ENCODE assay signal across 22 cellular contexts in the genomic region with DNA sequence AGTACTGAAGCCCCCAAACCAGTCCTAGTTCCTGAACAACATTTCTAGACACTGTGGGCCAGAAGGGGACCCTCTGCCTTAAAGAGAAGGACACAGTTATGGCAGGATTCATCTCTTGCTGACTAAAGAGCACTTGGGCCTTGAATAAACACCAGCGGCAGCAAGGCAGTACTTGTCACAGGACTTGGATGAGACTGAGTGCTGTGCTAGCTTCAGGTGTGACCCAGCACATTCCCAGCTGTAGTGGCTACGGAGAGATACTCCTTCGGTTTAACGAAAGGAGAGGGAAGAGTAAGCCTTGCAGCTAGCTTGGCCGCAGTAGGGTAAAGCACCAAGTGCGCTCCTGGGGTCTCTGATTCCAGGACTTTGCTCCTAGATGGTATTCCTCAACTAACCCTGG. TPM values are rescaled to one million over a fixed set of nuclear protein-coding genes. Genes with fewer than 3 reads are reported as not detected.
DNase-seq lines count a peak whose midpoint lies in the region; ATAC-seq, FAIRE-seq and TF ChIP-seq lines count a peak whose summit lies in the region.
"Had no signal": no experiment of that assay in that cellular context is flagged by ENCODE, and none has a peak within 500 bp of the region (broad histone marks: within the 10 kb centered on the region; RNA-seq: fewer than 3 reads in every experiment).

No MANE protein-coding gene starts in this region.

- no peak overlapping the region for H4K5ac ChIP-seq in H1 (ENCODE audit: insufficient read length, low read depth, low read length)

- H2BK20ac ChIP-seq in H1 (ENCODE audit: low read length), result no peak overlapping the region

- ATAC-seq in HG03280 (IDR thresholded peaks at IDR 0.05; ENCODE audit: unreplicated experiment), result no peak
- ATAC-seq: CD8-positive, alpha-beta T cell; HCT116 had no signal

- no peak overlapping the region for H3K18ac ChIP-seq in H1 (ENCODE audit: extremely low read depth, low read length)
- no peak overlapping the region for H3K18ac ChIP-seq in neuronal stem cell (ENCODE audit: low read length)

- H4K8ac ChIP-seq in H1 (ENCODE audit: extremely low read depth, insufficient read depth, low read length) (no peak overlapping the region), neuronal stem cell (ENCODE audit: low read depth, low read length) (no peak overlapping the region)

- H3K4me3 ChIP-seq in H1 (ENCODE audit: extremely low read depth in 1 of 4, insufficient read depth in 2 of 4, low read depth in 3 of 4, low read length in 4 of 4) (no peak overlapping the region), neuronal stem cell (ENCODE audit: low read length in 2 of 2) (no peak overlapping the region), MM.1S (ENCODE audit: low read length) (no peak overlapping the region)
- H3K4me3 ChIP-seq: BLaER1, GM23248 had no signal

- H2AFZ ChIP-seq in H1 (ENCODE audit: low read length) (no peak overlapping the region), neuronal stem cell (ENCODE audit: low read length) (peak overlapping the region; percentile 73), MM.1S (ENCODE audit: low read length) (no peak overlapping the region)
- H2AFZ ChIP-seq: GM23248 had no signal

- H3K4me1 ChIP-seq in H1 (replicated peaks in 1 of 4; ENCODE audit: control insufficient read depth in 3 of 4, insufficient read depth in 4 of 4, low read length in 3 of 4) (no peaks in the 10 kb centered on the region), neuronal stem cell (ENCODE audit: control insufficient read depth in 2 of 2, insufficient read depth in 1 of 2, low read depth in 1 of 2, low read length in 2 of 2) (peaks cover 1 to 3% of the 10 kb centered on the region in 2 donors), MM.1S (ENCODE audit: low read length) (no peaks in the 10 kb centered on the region)
- H3K4me1 ChIP-seq: BLaER1, Caco-2 had no signal

- H3K27ac ChIP-seq in H1 (ENCODE audit: low read depth, low read length), result no peak overlapping the region
- H3K27ac ChIP-seq in neuronal stem cell (replicated peaks; ENCODE audit: low read length), result no peak overlapping the region
- H3K27ac ChIP-seq in MM.1S (ENCODE audit: low read length), result no peak overlapping the region
- H3K27ac ChIP-seq: 22Rv1, BLaER1, C4-2B, GM23248 had no signal

- no peak overlapping the region for H2BK12ac ChIP-seq in H1 (ENCODE audit: low read depth, low read length)
- no peak overlapping the region for H2BK12ac ChIP-seq in neuronal stem cell (ENCODE audit: low read length)

- no peaks in the 10 kb centered on the region for H3K23me2 ChIP-seq in H1 (ENCODE audit: low read depth, low read length)

- H3K9me3 ChIP-seq in H1 (ENCODE audit: insufficient read depth in 2 of 2, low read depth in 1 of 2, low read length in 1 of 2) (no peaks in the 10 kb centered on the region), neuronal stem cell (replicated peaks in 1 of 2; ENCODE audit: control insufficient read depth in 2 of 2, insufficient read depth in 1 of 2, low read depth in 1 of 2, low read length in 2 of 2) (no peaks in the 10 kb centered on the region), MM.1S (replicated peaks; ENCODE audit: insufficient read depth, low read length) (no peaks in the 10 kb centered on the region)
- H3K9me3 ChIP-seq: BLaER1, Caco-2 had no signal

- H3K9me2 ChIP-seq in MM.1S (replicated peaks; ENCODE audit: insufficient read depth, low read length), result no peaks in the 10 kb centered on the region

- H3K36me3 ChIP-seq in H1 (ENCODE audit: control insufficient read depth in 2 of 4, insufficient read depth in 4 of 4, low read length in 3 of 4), result no peaks in the 10 kb centered on the region
- H3K36me3 ChIP-seq in neuronal stem cell (replicated peaks in 1 of 2; ENCODE audit: control insufficient read depth in 2 of 2, insufficient read depth in 2 of 2, low read length in 2 of 2), result no peaks in the 10 kb centered on the region
- no peaks in the 10 kb centered on the region for H3K36me3 ChIP-seq in MM.1S (replicated peaks; ENCODE audit: insufficient read depth, low read length)
- H3K36me3 ChIP-seq: BLaER1 had no signal

- CTCF ChIA-PET in H1 (lab: Charles Lee; ENCODE audit: partially characterized antibody), result interaction anchor here (0.5 to 1.6 kb wide), 4 partner anchors 11 to 71 kb away, joined by 3 to 5 read pairs (median 4); no protein-coding TSS in a partner anchor

- TF ChIP-seq POLR2A in H1 (IDR thresholded peaks at IDR 0.05; ENCODE audit: control extremely low read depth in 1 of 2, low read depth in 2 of 2, low read length in 2 of 2), result no peak

- TF ChIP-seq RAD21 in H1 (IDR thresholded peaks at IDR 0.05 in 1 of 2, conservative IDR thresholded peaks at IDR 0.05 in 1 of 2; ENCODE audit: low read depth in 2 of 2, low read length in 2 of 2), result no peak

- H3K4ac ChIP-seq in H1 (replicated peaks; ENCODE audit: insufficient read length, low read depth, low read length) (no peak overlapping the region), neuronal stem cell (ENCODE audit: low read length) (no peak overlapping the region)

- no peaks in the 10 kb centered on the region for H3F3A ChIP-seq in MM.1S (ENCODE audit: insufficient read depth, low read length)

- 91% methylated on average over 6 of the region's 6 CpGs; no CpG with 5 or more reads in 1 of the 2 experiments for WGBS in H1 (ENCODE audit: extremely low coverage in 1 of 2, insufficient coverage in 1 of 2, insufficient read length in 1 of 2, insufficient replicate concordance in 2 of 2, low coverage in 1 of 2, low lambda C conversion rate in 2 of 2, missing lambda C conversion rate in 1 of 2), 2 experiments
- no CpG with 5 or more reads among the region's 6 CpGs for WGBS in neuronal stem cell (ENCODE audit: extremely low coverage in 2 of 2, insufficient read length in 2 of 2, insufficient replicate concordance in 1 of 2), 2 donors

- no peaks in the 10 kb centered on the region for H3K79me2 ChIP-seq in H1 (ENCODE audit: control insufficient read depth in 1 of 2, insufficient read depth in 2 of 2, low read length in 2 of 2)
- H3K79me2 ChIP-seq in MM.1S (ENCODE audit: low read length), result no peaks in the 10 kb centered on the region

- no peak overlapping the region for H3K14ac ChIP-seq in H1 (ENCODE audit: insufficient read length)
- H3K14ac ChIP-seq in neuronal stem cell (ENCODE audit: low read length), result no peak overlapping the region

- H3K56ac ChIP-seq in H1 (replicated peaks; ENCODE audit: insufficient read length, low read depth, low read length), result no peak overlapping the region

- DNase-seq in NCI-H2029 treated with DMSO at 0.1 percent for 48 hours (lab: John Stamatoyannopoulos, UW) (peak; percentile 46), NCI-H2029 (lab: John Stamatoyannopoulos, UW) (no peak), H1 (ENCODE audit: low read depth in 1 of 2, low spot score in 2 of 2) (no peak), neuronal stem cell (ENCODE audit: low spot score) (no peak), medulla oblongata (ENCODE audit: extremely low spot score) (no peak), MM.1S (no peak)
- DNase-seq in stimulated activated CD4-positive, alpha-beta T cell treated with anti-CD3 and anti-CD28 coated beads, Interleukin-15, amount 100 ng/mL, for 24 hours, result no peak
- DNase-seq: Caco-2; CD4-positive, CD25-positive, alpha-beta regulatory T cell; CD8-positive, alpha-beta T cell; DMS153; DND-41; GM23248; H9 had no signal

- POLR2A ChIA-PET in H1 (lab: Charles Lee; ENCODE audit: partially characterized antibody), result interaction anchor here (1.4 kb wide), 1 partner anchor 12 kb away, joined by 3 read pairs; no protein-coding TSS in a partner anchor

- H2AK5ac ChIP-seq in H1 (ENCODE audit: low read depth, low read length) (peak overlapping the region; percentile 82; the same call in 1 of the 2 replicates), neuronal stem cell (ENCODE audit: low read depth, low read length) (no peak overlapping the region)

- no peak overlapping the region for H4K91ac ChIP-seq in H1 (replicated peaks; ENCODE audit: insufficient read length, low read length)
- H4K91ac ChIP-seq in neuronal stem cell (ENCODE audit: low read depth, low read length, poor library complexity), result no peak overlapping the region

- H3K79me1 ChIP-seq in H1 (ENCODE audit: low read depth, low read length), result no peaks in the 10 kb centered on the region
- no peaks in the 10 kb centered on the region for H3K79me1 ChIP-seq in neuronal stem cell (ENCODE audit: low read depth, low read length)

- H2BK15ac ChIP-seq in H1 (ENCODE audit: low read length) (no peak overlapping the region), neuronal stem cell (ENCODE audit: low read length) (no peak overlapping the region)

- no peaks in the 10 kb centered on the region for H4K20me1 ChIP-seq in H1 (replicated peaks in 1 of 2; ENCODE audit: control insufficient read depth in 1 of 2, insufficient read depth in 2 of 2, low read length in 2 of 2)
- no peaks in the 10 kb centered on the region for H4K20me1 ChIP-seq in MM.1S (ENCODE audit: insufficient read depth, low read length)
- H4K20me1 ChIP-seq: BLaER1 had no signal

- no peak overlapping the region for H3K23ac ChIP-seq in H1 (ENCODE audit: insufficient read length)
- H3K23ac ChIP-seq in neuronal stem cell (ENCODE audit: low read depth, low read length, poor library complexity), result no peak overlapping the region

- no peak for TF ChIP-seq EP300 in H1 (IDR thresholded peaks at IDR 0.05; ENCODE audit: borderline replicate concordance in 1 of 2, low read depth in 2 of 2, low read length in 2 of 2)

- H3K27me3 ChIP-seq in H1 (replicated peaks in 1 of 4; ENCODE audit: control insufficient read depth in 3 of 4, extremely low read depth in 1 of 4, insufficient read depth in 3 of 4, low read length in 3 of 4) (no peaks in the 10 kb centered on the region; a peak in 2 of 7 replicates), neuronal stem cell (ENCODE audit: control insufficient read depth in 3 of 3, insufficient read depth in 3 of 3, low read depth in 1 of 3, low read length in 3 of 3) (no peaks in the 10 kb centered on the region), MM.1S (replicated peaks; ENCODE audit: insufficient read depth, low read length) (no peaks in the 10 kb centered on the region)
- H3K27me3 ChIP-seq: BLaER1 had no signal

- H2BK5ac ChIP-seq in H1 (ENCODE audit: low read depth, low read length), result no peak overlapping the region
- H2BK5ac ChIP-seq in neuronal stem cell (ENCODE audit: low read length), result peak overlapping the region; percentile 39

- H2BK120ac ChIP-seq in H1 (replicated peaks; ENCODE audit: low read depth, low read length), result no peak overlapping the region
- no peak overlapping the region for H2BK120ac ChIP-seq in neuronal stem cell (ENCODE audit: low read depth, low read length)

- H3K4me2 ChIP-seq in H1 (ENCODE audit: insufficient read depth in 1 of 2, low read depth in 2 of 2, low read length in 2 of 2), result no peak overlapping the region
- no peak overlapping the region for H3K4me2 ChIP-seq in neuronal stem cell (ENCODE audit: insufficient read depth, low read length, poor library complexity, severe bottlenecking)
- no peak overlapping the region for H3K4me2 ChIP-seq in MM.1S (ENCODE audit: low read depth, low read length)
- H3K4me2 ChIP-seq: BLaER1 had no signal

- FAIRE-seq in H1 (lab: Jason Lieb, UNC), result no peak
- FAIRE-seq: A204.1, G401.6, GM12892 had no signal

- H3K9ac ChIP-seq in H1 (replicated peaks in 1 of 4; ENCODE audit: extremely low read depth in 1 of 4, low read depth in 3 of 4, low read length in 3 of 4) (no peak overlapping the region), neuronal stem cell (ENCODE audit: low read depth, low read length, poor library complexity) (no peak overlapping the region), MM.1S (ENCODE audit: low read length) (no peak overlapping the region)
- H3K9ac ChIP-seq: BLaER1, GM23248 had no signal

- no peak for TF ChIP-seq CTCF in H1 (IDR thresholded peaks at IDR 0.05; ENCODE audit: control extremely low read depth in 1 of 3, insufficient read depth in 1 of 3, low read depth in 1 of 3, low read length in 3 of 3)
- no peak for TF ChIP-seq CTCF in MM.1S (IDR thresholded peaks at IDR 0.05; ENCODE audit: low read length)

RNA-seq across cellular contexts. Expression of a gene that starts 10.9 kb away (rescaled TPM):
- 16.3 TPM in 2 replicates for total RNA-seq in H1 (2021; fragmentation: NEBNext Ultra II Directional; extraction: Animal tissue kit (Norgen Biotek cat#: 25700))
- polyA plus RNA-seq in H1 (2011; rRNA removed), result 4.3 and 4.5 TPM in 2 replicates
- polyA plus RNA-seq in H1 (2011; cell fraction: cytosol; rRNA removed), result 5.9 TPM
- polyA plus RNA-seq in H1 (2011; cell fraction: nucleus; rRNA removed), result 4.8 TPM
- 5.4 to 8.7 TPM (median 7.6 TPM) in 4 replicates for polyA plus RNA-seq in H1 (2012, experiment 1 of 2)
- 0.62 TPM for polyA plus RNA-seq in H1 (2012, experiment 2 of 2)
- 10.5 TPM for polyA plus RNA-seq in H1 (2013, experiment 1 of 2)
- polyA plus RNA-seq in H1 (2013, experiment 2 of 2), result 10.1 TPM
- 11.2 and 11.3 TPM in 2 replicates for polyA minus RNA-seq in H1 (2011; rRNA and poly(A)+ RNA removed)
- 8.7 TPM for polyA minus RNA-seq in H1 (2011; cell fraction: cytosol; rRNA and poly(A)+ RNA removed)
- 17.1 TPM for polyA minus RNA-seq in H1 (2011; cell fraction: nucleus; rRNA and poly(A)+ RNA removed)
- 15.7 TPM for polyA plus RNA-seq in neuronal stem cell (2013, experiment 1 of 2)
- 16.4 TPM for polyA plus RNA-seq in neuronal stem cell (2013, experiment 2 of 2)
